1 cellular context compared by ENCODE assay signal in genomic region chr1:8986814-8987190, GRCh38.
TF ChIP-seq lines count a peak whose summit lies in the region.

No MANE protein-coding gene starts in this region.

TF ChIP-seq in WTC11, 78 proteins besides CTCF, POLR2A, EP300 and RAD21 (continued from another document):
- TF ChIP-seq MLX (CRISPR knock-in tag; IDR thresholded peaks at IDR 0.05) (no peak), ZNF317 (CRISPR knock-in tag; IDR thresholded peaks at IDR 0.05; ENCODE audit: borderline replicate concordance, low read depth) (no peak), GABPB1 (CRISPR knock-in tag; IDR thresholded peaks at IDR 0.05) (no peak), TP53 (CRISPR knock-in tag; IDR thresholded peaks at IDR 0.05) (no peak), ZNF138 (CRISPR knock-in tag; conservative IDR thresholded peaks at IDR 0.05) (no peak), CREB1 (CRISPR knock-in tag; IDR thresholded peaks at IDR 0.05) (no peak)
TF ChIP-seq in WTC11: peak in this region for 0.
